ENCODE assay signal across 16 cellular contexts in the genomic region with DNA sequence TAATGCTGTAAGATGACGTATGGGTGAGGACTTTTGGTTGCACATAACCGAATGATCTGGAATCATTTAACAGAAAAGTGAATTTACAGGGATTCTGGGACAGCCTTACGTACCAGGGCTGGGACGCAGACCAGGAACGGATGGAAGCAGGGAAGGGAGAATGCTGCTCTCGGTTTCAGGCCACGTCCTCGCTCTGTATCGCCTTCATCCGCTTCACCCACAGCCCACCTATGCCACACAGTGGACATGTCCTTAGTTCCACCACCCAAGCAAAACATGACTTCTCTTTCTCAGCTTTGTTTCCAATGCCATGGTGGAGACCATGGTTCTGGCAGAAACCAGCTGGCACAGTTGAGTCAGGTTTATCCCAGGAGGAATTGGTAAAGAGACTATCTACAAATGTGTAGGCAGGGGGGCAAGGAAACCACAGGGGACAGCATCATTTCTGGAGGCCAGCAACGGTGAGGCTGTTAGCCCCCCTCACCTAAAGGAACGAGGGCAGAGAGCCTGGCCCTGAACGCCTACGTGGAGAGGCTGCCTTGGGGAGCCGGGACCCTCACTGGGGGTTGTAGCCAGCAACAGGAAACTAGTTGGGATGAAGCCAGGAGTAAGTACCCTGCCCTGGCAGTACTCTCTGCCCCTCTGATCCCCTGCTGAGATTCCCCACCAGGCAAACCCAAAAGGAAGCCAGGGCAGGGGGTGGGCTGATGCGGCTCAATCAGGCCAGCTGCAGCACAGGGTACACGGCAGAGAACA.
"Had no signal": no experiment of that assay in that cellular context is flagged by ENCODE, and none has a peak within 500 bp of the region (broad histone marks: within the 10 kb centered on the region; RNA-seq: fewer than 3 reads in every experiment).

No MANE protein-coding gene starts in this region.

- H3K27ac Mint-ChIP-seq: activated CD4-positive, alpha-beta memory T cell treated with anti-CD3 and anti-CD28 coated beads, Interleukin-2, amount 10 ng/mL, durations not matched to agents 7 days and 5 days; activated CD4-positive, alpha-beta T cell treated with anti-CD3 and anti-CD28 coated beads for 36 hours; naive thymus-derived CD4-positive, alpha-beta T cell; stimulated activated naive B cell treated with anti-CD40 and anti-IgM and Interleukin-4, amounts not matched to agents 10 μg/mL and 1 μg/mL and 100 μg/mL, for 72 hours had no signal

- H3K36me3 ChIP-seq: tibial nerve had no signal

- H3K4me2 ChIP-seq: hepatocyte had no signal

- H3K27me3 ChIP-seq: dorsolateral prefrontal cortex had no signal

- H3K27ac ChIP-seq: dorsolateral prefrontal cortex, hepatocyte, skin epidermis, tibial nerve had no signal

- H3K9me3 ChIP-seq: mucosa of descending colon, tibial nerve had no signal

- H3K4me3 ChIP-seq: dorsolateral prefrontal cortex, hepatocyte, mucosa of descending colon, skin epidermis, tibial nerve had no signal

- ATAC-seq: left lobe of liver; right cardiac atrium; stimulated activated naive B cell treated with anti-CD40 and anti-IgM and Interleukin-4, amounts not matched to agents 10 μg/mL and 1 μg/mL and 100 μg/mL, for 72 hours had no signal

- H2AFZ ChIP-seq: hepatocyte had no signal

- H3K9me3 Mint-ChIP-seq: activated CD4-positive, alpha-beta memory T cell treated with anti-CD3 and anti-CD28 coated beads, Interleukin-2, amount 10 ng/mL, durations not matched to agents 7 days and 5 days had no signal

- H3K79me2 ChIP-seq: hepatocyte had no signal

- H3K4me1 Mint-ChIP-seq: activated CD4-positive, alpha-beta memory T cell treated with anti-CD3 and anti-CD28 coated beads, Interleukin-2, amount 10 ng/mL, durations not matched to agents 7 days and 5 days; activated CD4-positive, alpha-beta T cell treated with anti-CD3 and anti-CD28 coated beads for 36 hours had no signal

- H3K4me3 Mint-ChIP-seq: activated CD4-positive, alpha-beta memory T cell treated with anti-CD3 and anti-CD28 coated beads, Interleukin-2, amount 10 ng/mL, durations not matched to agents 7 days and 5 days; activated CD4-positive, alpha-beta T cell treated with anti-CD3 and anti-CD28 coated beads for 36 hours; naive thymus-derived CD4-positive, alpha-beta T cell; stimulated activated naive B cell treated with anti-CD40 and anti-IgM and Interleukin-4, amounts not matched to agents 10 μg/mL and 1 μg/mL and 100 μg/mL, for 72 hours had no signal

- DNase-seq: activated CD4-positive, alpha-beta T cell treated with anti-CD3 and anti-CD28 coated beads for 36 hours; activated naive CD4-positive, alpha-beta T cell treated with anti-CD3 and anti-CD28 coated beads, Interleukin-2, amount 50 U/mL, for 16 hours; dorsolateral prefrontal cortex; mucosa of descending colon; posterior cingulate gyrus; right cardiac atrium; stimulated activated CD4-positive, alpha-beta T cell treated with anti-CD3 and anti-CD28 coated beads, Interleukin-4, amount 100 ng/mL, for 1 hour; stimulated activated naive B cell treated with anti-CD40 and anti-IgM and Interleukin-4, amounts not matched to agents 10 μg/mL and 1 μg/mL and 100 μg/mL, for 72 hours; substantia nigra; T-helper 2 cell had no signal
